Comparison of ENCODE assay signal across 9 cellular contexts in genomic region chr1:67019600-67020136, GRCh38. TPM values are rescaled to one million over a fixed set of nuclear protein-coding genes. Genes with fewer than 3 reads are reported as not detected.
DNase-seq lines count a peak whose midpoint lies in the region; ATAC-seq lines count a peak whose summit lies in the region.
"Had no signal": no experiment of that assay in that cellular context is flagged by ENCODE, and none has a peak within 500 bp of the region (broad histone marks: within the 10 kb centered on the region; RNA-seq: fewer than 3 reads in every experiment).

No MANE protein-coding gene starts in this region.

- intact Hi-C loops in left cardiac atrium (cut with DNase I), result no loop called here

- DNase-seq in GM04503 (ENCODE audit: low read depth) (peak; percentile 39), amniotic epithelial cell (ENCODE audit: low read depth) (peak; percentile 75), left cardiac atrium (no peak), pulmonary artery endothelial cell (ENCODE audit: low read depth, low spot score) (peak; percentile 58), T-helper 1 cell (no peak), RPMI8226 (no peak), OCI-M1 (lab: John Stamatoyannopoulos, UW) (no peak), NCI-H1694 treated with DMSO at 0.1 percent for 48 hours (lab: John Stamatoyannopoulos, UW) (no peak)
- DNase-seq: stimulated activated CD4-positive, alpha-beta T cell treated with anti-CD3 and anti-CD28 coated beads, Interleukin-4, amount 100 ng/mL, for 1 hour had no signal

- ATAC-seq in left cardiac atrium, result peak; percentile 79 to 87

RNA-seq across cellular contexts. Expression of gene SLC35D1, which starts 34.3 kb away (rescaled TPM):
- 1 to 10 TPM; 2.6 to 4.5 TPM for total RNA-seq in left cardiac atrium
- 4.2 and 9.1 TPM in 2 replicates for total RNA-seq in pulmonary artery endothelial cell

Comparison
In these comparisons a context has a peak if more than half of its experiments do, and no peak if none do; other contexts are left out.
1. DNase-seq: peak in GM04503 (single experiment), amniotic epithelial cell (single experiment) and pulmonary artery endothelial cell (single experiment); none in left cardiac atrium (single experiment), T-helper 1 cell (0 of 5), RPMI8226 (single experiment), OCI-M1 (single experiment) and NCI-H1694 treated with DMSO at 0.1 percent for 48 hours (single experiment).